ENCODE assay signal across 25 cellular contexts in the genomic region with DNA sequence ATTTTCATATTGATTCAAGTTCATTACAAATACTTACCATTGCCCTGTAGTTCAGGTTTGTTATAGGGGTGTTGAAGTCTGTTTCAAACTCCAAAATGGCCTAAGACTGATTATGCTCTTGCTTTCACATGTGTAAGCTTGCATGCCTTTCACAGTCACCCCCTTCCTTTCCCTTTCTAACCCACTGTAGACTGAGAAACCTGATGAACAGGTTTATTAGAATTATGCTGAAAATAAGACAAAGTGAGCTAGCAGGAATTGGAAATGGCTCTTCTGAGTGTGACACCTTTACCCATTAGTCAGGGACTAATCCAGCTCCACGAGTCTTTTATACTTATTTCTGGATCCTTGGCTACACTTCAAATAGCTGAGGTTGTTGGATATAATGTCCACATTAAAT.
"Had no signal": no experiment of that assay in that cellular context is flagged by ENCODE, and none has a peak within 500 bp of the region (broad histone marks: within the 10 kb centered on the region; RNA-seq: fewer than 3 reads in every experiment).

No MANE protein-coding gene starts in this region.

- H3K4me1 Mint-ChIP-seq: activated naive CD8-positive, alpha-beta T cell treated with anti-CD3 and anti-CD28 coated beads, Interleukin-2, amount 10 ng/mL, durations not matched to agents 7 days and 5 days; endodermal cell; naive B cell had no signal

- H3K4me3 Mint-ChIP-seq: activated naive CD8-positive, alpha-beta T cell treated with anti-CD3 and anti-CD28 coated beads, Interleukin-2, amount 10 ng/mL, durations not matched to agents 7 days and 5 days; endodermal cell; memory B cell; naive B cell; neural progenitor cell; stimulated activated effector memory CD8-positive, alpha-beta T cell treated with anti-CD3 and anti-CD28 coated beads, Interleukin-12 subunit alpha, Interleukin-12 subunit beta, amount 100 ng/mL, for 72 hours had no signal

- H3K4me2 ChIP-seq: neural progenitor cell, smooth muscle cell had no signal

- DNase-seq: activated CD4-positive, alpha-beta T cell treated with anti-CD3 and anti-CD28 coated beads for 1 hour; activated CD4-positive, alpha-beta T cell treated with anti-CD3 and anti-CD28 coated beads, Interleukin-2, amount 50 U/mL, for 4 hours; activated naive CD4-positive, alpha-beta T cell treated with Interleukin-2 at 50 U/mL for 16 hours; activated naive CD8-positive, alpha-beta T cell treated with anti-CD3 and anti-CD28 coated beads, Interleukin-2, amount 10 ng/mL, durations not matched to agents 7 days and 5 days; amygdala; body of pancreas; central memory CD4-positive, alpha-beta T cell; colonic mucosa; endodermal cell; erythroblast; heart left ventricle; kidney glomerular epithelial cell; left ventricle myocardium superior; mucosa of descending colon; naive B cell; psoas muscle; stimulated activated CD4-positive, alpha-beta T cell treated with anti-CD3 and anti-CD28 coated beads, Interleukin-4, amount 100 ng/mL, for 24 hours; stomach; WERI-Rb-1 had no signal

- H3K27me3 Mint-ChIP-seq: activated naive CD8-positive, alpha-beta T cell treated with anti-CD3 and anti-CD28 coated beads, Interleukin-2, amount 10 ng/mL, durations not matched to agents 7 days and 5 days; memory B cell; naive B cell had no signal

- ATAC-seq: body of pancreas; gastroesophageal sphincter; heart left ventricle; left ventricle myocardium superior; mucosa of descending colon; psoas muscle; sciatic nerve; stimulated activated effector memory CD8-positive, alpha-beta T cell treated with anti-CD3 and anti-CD28 coated beads, Interleukin-12 subunit alpha, Interleukin-12 subunit beta, amount 100 ng/mL, for 72 hours had no signal

- H3K27ac ChIP-seq: body of pancreas, colonic mucosa, gastroesophageal sphincter, heart left ventricle, neural progenitor cell, psoas muscle, stomach, WERI-Rb-1 had no signal

- H3K9me3 Mint-ChIP-seq: activated naive CD8-positive, alpha-beta T cell treated with anti-CD3 and anti-CD28 coated beads, Interleukin-2, amount 10 ng/mL, durations not matched to agents 7 days and 5 days; endodermal cell; memory B cell; naive B cell; neural progenitor cell; stimulated activated effector memory CD8-positive, alpha-beta T cell treated with anti-CD3 and anti-CD28 coated beads, Interleukin-12 subunit alpha, Interleukin-12 subunit beta, amount 100 ng/mL, for 72 hours had no signal

- H3K4me3 ChIP-seq: body of pancreas, colonic mucosa, gastroesophageal sphincter, heart left ventricle, mucosa of descending colon, neural progenitor cell, psoas muscle, smooth muscle cell, stomach had no signal

- H3K27me3 ChIP-seq: body of pancreas, colonic mucosa, gastroesophageal sphincter, heart left ventricle, neural progenitor cell, stomach had no signal

- H2AFZ ChIP-seq: neural progenitor cell had no signal

- H3K4me1 ChIP-seq: colonic mucosa, gastroesophageal sphincter, psoas muscle, stomach had no signal

- H3K36me3 Mint-ChIP-seq: neural progenitor cell had no signal

- H3K36me3 ChIP-seq: colonic mucosa, neural progenitor cell, WERI-Rb-1 had no signal

- H3K27ac Mint-ChIP-seq: activated naive CD8-positive, alpha-beta T cell treated with anti-CD3 and anti-CD28 coated beads, Interleukin-2, amount 10 ng/mL, durations not matched to agents 7 days and 5 days; endodermal cell; memory B cell; neural progenitor cell; stimulated activated effector memory CD8-positive, alpha-beta T cell treated with anti-CD3 and anti-CD28 coated beads, Interleukin-12 subunit alpha, Interleukin-12 subunit beta, amount 100 ng/mL, for 72 hours had no signal
